Comparison of ENCODE assay signal across 15 cellular contexts in genomic region chrX:48720580-48721240, GRCh38. TPM values are rescaled to one million over a fixed set of nuclear protein-coding genes. Genes with fewer than 3 reads are reported as not detected.
"Had no signal": no experiment of that assay in that cellular context is flagged by ENCODE, and none has a peak within 500 bp of the region (broad histone marks: within the 10 kb centered on the region; RNA-seq: fewer than 3 reads in every experiment).

No MANE protein-coding gene starts in this region.

- ATAC-seq: esophagus mucosa had no signal

- H3K4me3 Mint-ChIP-seq: activated CD4-positive, alpha-beta T cell treated with anti-CD3 and anti-CD28 coated beads, Interleukin-2, amount 10 ng/mL, durations not matched to agents 7 days and 5 days; natural killer cell treated with Interleukin-12 subunit alpha and Interleukin-12 subunit beta and Interleukin-15 and Interleukin-18, amount 100 ng/mL, for 72 hours; T-helper 1 cell treated with Interleukin-12 subunit alpha and Interleukin-12 subunit beta and Interleukin-4 antibody, amounts not matched to agents 30 μg/mL and 1 μg/mL, for 36 hours had no signal

- H3K27me3 ChIP-seq: ascending aorta had no signal

- H3K27me3 Mint-ChIP-seq: activated CD4-positive, alpha-beta T cell treated with anti-CD3 and anti-CD28 coated beads, Interleukin-2, amount 10 ng/mL, durations not matched to agents 7 days and 5 days had no signal

- H3K9me3 ChIP-seq: ascending aorta, breast epithelium, left ventricle myocardium inferior had no signal

- H3K4me3 ChIP-seq: ascending aorta, breast epithelium, dorsolateral prefrontal cortex, left ventricle myocardium inferior had no signal

- H3K27ac ChIP-seq: ascending aorta, breast epithelium, dorsolateral prefrontal cortex, left ventricle myocardium inferior had no signal

- H3K36me3 ChIP-seq: ascending aorta, breast epithelium, left ventricle myocardium inferior had no signal

- H3K4me1 ChIP-seq: ascending aorta, breast epithelium, left ventricle myocardium inferior had no signal

- DNase-seq: activated CD4-positive, alpha-beta T cell treated with anti-CD3 and anti-CD28 coated beads, Interleukin-2, amount 10 ng/mL, durations not matched to agents 7 days and 5 days; activated gamma-delta T cell; dorsolateral prefrontal cortex; islet precursor cell; left ventricle myocardium inferior; SIG-M5; stimulated activated CD4-positive, alpha-beta T cell treated with anti-CD3 and anti-CD28 coated beads, Interleukin-2, amount 100 ng/mL, for 48 hours; trophoblast cell had no signal

- H3K9me3 Mint-ChIP-seq: natural killer cell treated with Interleukin-12 subunit alpha and Interleukin-12 subunit beta and Interleukin-15 and Interleukin-18, amount 100 ng/mL, for 72 hours; T-helper 1 cell treated with Interleukin-12 subunit alpha and Interleukin-12 subunit beta and Interleukin-4 antibody, amounts not matched to agents 30 μg/mL and 1 μg/mL, for 36 hours had no signal

- H3K27ac Mint-ChIP-seq: activated CD4-positive, alpha-beta T cell treated with anti-CD3 and anti-CD28 coated beads, Interleukin-2, amount 10 ng/mL, durations not matched to agents 7 days and 5 days; natural killer cell treated with Interleukin-12 subunit alpha and Interleukin-12 subunit beta and Interleukin-15 and Interleukin-18, amount 100 ng/mL, for 72 hours; T-helper 1 cell treated with Interleukin-12 subunit alpha and Interleukin-12 subunit beta and Interleukin-4 antibody, amounts not matched to agents 30 μg/mL and 1 μg/mL, for 36 hours had no signal

RNA-seq across cellular contexts. Expression of gene GLOD5, which starts 40.8 kb away (rescaled TPM):
- total RNA-seq: activated CD4-positive, alpha-beta T cell treated with anti-CD3 and anti-CD28 coated beads, Interleukin-2, amount 10 ng/mL, durations not matched to agents 7 days and 5 days; ascending aorta; dorsolateral prefrontal cortex; left ventricle myocardium inferior; mononuclear cell; natural killer cell treated with Interleukin-12 subunit alpha and Interleukin-12 subunit beta and Interleukin-15 and Interleukin-18, amount 100 ng/mL, for 72 hours; renal cortical epithelial cell had no signal
